ENCODE assay signal across 8 cellular contexts in the genomic region with DNA sequence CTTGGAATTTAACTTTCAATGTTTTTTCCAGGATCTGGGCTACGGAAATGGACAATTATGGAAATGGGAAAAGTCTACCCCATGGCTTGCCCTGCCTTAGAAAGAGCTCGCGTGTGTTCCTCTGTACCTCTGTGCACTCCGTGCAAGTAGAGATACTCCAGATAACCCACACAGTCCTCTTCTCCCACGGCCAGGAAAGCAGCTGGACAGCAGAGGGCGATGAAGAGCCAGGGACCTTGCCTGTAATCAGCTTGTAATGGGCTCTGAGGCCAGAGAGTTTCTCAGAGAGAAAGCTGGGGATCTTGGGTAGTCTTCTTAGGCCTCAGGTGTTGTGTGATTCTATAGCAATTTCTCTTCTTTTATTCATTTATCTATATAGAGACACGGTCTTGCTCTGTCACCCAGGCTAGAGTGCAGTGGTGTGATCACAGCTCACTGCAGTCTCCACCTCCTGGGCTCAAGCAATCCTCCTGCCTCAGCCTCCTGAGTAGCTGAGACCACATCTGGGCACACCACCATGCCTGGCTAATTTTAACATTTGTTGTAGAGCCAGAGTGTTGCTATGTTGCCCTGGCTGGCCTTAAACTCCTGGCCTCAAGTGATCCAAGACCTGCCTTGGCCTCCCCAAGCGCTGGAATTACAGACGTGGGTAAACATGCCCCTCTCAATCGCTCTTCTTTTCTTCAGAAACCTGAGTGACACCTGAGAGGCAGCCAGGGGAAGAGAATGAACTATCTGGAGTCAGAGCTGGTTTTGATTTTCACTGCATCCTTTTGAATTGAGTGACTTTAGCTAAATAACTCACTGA. TPM values are rescaled to one million over a fixed set of nuclear protein-coding genes. Genes with fewer than 3 reads are reported as not detected.
DNase-seq lines count a peak whose midpoint lies in the region; ATAC-seq and TF ChIP-seq lines count a peak whose summit lies in the region.

No MANE protein-coding gene starts in this region.

- TF ChIP-seq CTCF in colonic mucosa (IDR thresholded peaks at IDR 0.05) (peak; percentile 84), liver (IDR thresholded peaks at IDR 0.05; ENCODE audit: low read depth, low read length, missing input control) (peak; percentile 92)

- peak; percentile 89 to 94 for TF ChIP-seq RAD21 in liver (IDR thresholded peaks at IDR 0.05)

- H3K27ac ChIP-seq in colonic mucosa (no peak overlapping the region), liver (ENCODE audit: low read depth in 1 of 2, low read length in 2 of 2) (no peak overlapping the region)

- H3K4me3 ChIP-seq in colonic mucosa (no peak overlapping the region), liver (ENCODE audit: low read depth in 1 of 3, low read length in 3 of 3) (no peak overlapping the region)

- no peaks in the 10 kb centered on the region for H3K36me3 ChIP-seq in colonic mucosa
- no peaks in the 10 kb centered on the region for H3K36me3 ChIP-seq in liver (ENCODE audit: control insufficient read depth in 4 of 4, insufficient read depth in 3 of 4, low read depth in 1 of 4, low read length in 3 of 4)

- DNase-seq in AML-193 (lab: John Stamatoyannopoulos, UW) (peak; percentile 90 to 92), NCI-H526 (lab: John Stamatoyannopoulos, UW) (peak; percentile 80 to 90), colonic mucosa (peak; percentile 90)
- peak; percentile 78 to 88 for DNase-seq in activated CD4-positive, alpha-beta T cell treated with anti-CD3 and anti-CD28 coated beads for 4 hours
- DNase-seq in stimulated activated CD4-positive, alpha-beta T cell treated with anti-CD3 and anti-CD28 coated beads, TNF-alpha, amount 100 ng/mL, for 24 hours (ENCODE audit: low read depth in 3 of 3): peak; percentile 57 to 83 (median 82)

- H3K4me1 ChIP-seq in colonic mucosa (no peaks in the 10 kb centered on the region), liver (ENCODE audit: control insufficient read depth in 4 of 4, insufficient read depth in 4 of 4, low read length in 3 of 4) (peaks cover 6 to 16% (median 7%) of the 10 kb centered on the region in 4 donors)

- H3K9me3 ChIP-seq in colonic mucosa (no peaks in the 10 kb centered on the region), liver (ENCODE audit: control insufficient read depth in 4 of 4, low read length in 3 of 4) (no peaks in the 10 kb centered on the region)

- intact Hi-C loops in colonic mucosa (cut with DNase I): no loop called here

- H3K9ac ChIP-seq in colonic mucosa (ENCODE audit: low read depth in 2 of 2, low read length in 2 of 2): no peak overlapping the region
- no peak overlapping the region for H3K9ac ChIP-seq in liver (ENCODE audit: low read depth in 1 of 2, low read length in 2 of 2)

- ATAC-seq in HG02798 (IDR thresholded peaks at IDR 0.05; ENCODE audit: poor library complexity, unreplicated experiment) (peak; percentile 34), HG02759 (IDR thresholded peaks at IDR 0.05; ENCODE audit: unreplicated experiment) (no peak)

- 31% methylated on average over 10 of the region's 10 CpGs for WGBS in liver

- H3K27me3 ChIP-seq in colonic mucosa: no peaks in the 10 kb centered on the region
- H3K27me3 ChIP-seq in liver (ENCODE audit: control insufficient read depth in 4 of 4, insufficient read depth in 4 of 4, low read length in 3 of 4): no peaks in the 10 kb centered on the region

TF ChIP-seq in liver, 16 proteins besides CTCF, POLR2A, EP300 and RAD21:
- TF ChIP-seq FOXA2 (IDR thresholded peaks at IDR 0.05) (peak; percentile 12), RXRA (IDR thresholded peaks at IDR 0.05) (peak in 1 of 2 donors; percentile 24)
- TF ChIP-seq, protein P1, sequence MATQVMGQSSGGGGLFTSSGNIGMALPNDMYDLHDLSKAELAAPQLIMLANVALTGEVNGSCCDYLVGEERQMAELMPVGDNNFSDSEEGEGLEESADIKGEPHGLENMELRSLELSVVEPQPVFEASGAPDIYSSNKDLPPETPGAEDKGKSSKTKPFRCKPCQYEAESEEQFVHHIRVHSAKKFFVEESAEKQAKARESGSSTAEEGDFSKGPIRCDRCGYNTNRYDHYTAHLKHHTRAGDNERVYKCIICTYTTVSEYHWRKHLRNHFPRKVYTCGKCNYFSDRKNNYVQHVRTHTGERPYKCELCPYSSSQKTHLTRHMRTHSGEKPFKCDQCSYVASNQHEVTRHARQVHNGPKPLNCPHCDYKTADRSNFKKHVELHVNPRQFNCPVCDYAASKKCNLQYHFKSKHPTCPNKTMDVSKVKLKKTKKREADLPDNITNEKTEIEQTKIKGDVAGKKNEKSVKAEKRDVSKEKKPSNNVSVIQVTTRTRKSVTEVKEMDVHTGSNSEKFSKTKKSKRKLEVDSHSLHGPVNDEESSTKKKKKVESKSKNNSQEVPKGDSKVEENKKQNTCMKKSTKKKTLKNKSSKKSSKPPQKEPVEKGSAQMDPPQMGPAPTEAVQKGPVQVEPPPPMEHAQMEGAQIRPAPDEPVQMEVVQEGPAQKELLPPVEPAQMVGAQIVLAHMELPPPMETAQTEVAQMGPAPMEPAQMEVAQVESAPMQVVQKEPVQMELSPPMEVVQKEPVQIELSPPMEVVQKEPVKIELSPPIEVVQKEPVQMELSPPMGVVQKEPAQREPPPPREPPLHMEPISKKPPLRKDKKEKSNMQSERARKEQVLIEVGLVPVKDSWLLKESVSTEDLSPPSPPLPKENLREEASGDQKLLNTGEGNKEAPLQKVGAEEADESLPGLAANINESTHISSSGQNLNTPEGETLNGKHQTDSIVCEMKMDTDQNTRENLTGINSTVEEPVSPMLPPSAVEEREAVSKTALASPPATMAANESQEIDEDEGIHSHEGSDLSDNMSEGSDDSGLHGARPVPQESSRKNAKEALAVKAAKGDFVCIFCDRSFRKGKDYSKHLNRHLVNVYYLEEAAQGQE (IDR thresholded peaks at IDR 0.05): no peak

RNA-seq across cellular contexts. Expression of a gene that starts 2.3 kb away (rescaled TPM):
- total RNA-seq in colonic mucosa (10 to 100 TPM; 11.4 to 15.3 TPM), liver (10 to 100 TPM in 1 of 2 donors, 1 to 10 TPM in 1; 3.6 to 11.0 TPM)
- polyA plus RNA-seq in liver: 1 to 10 TPM in 1 of 2 donors, under 1 TPM in 1; 0.74 to 2.2 TPM

RNA-seq across cellular contexts. Expression of a gene that starts 5.5 kb away (rescaled TPM):
- total RNA-seq in colonic mucosa (under 1 TPM; 0.03 to 0.12 TPM), liver (under 1 TPM; under 0.01 to 0.05 TPM)
- polyA plus RNA-seq in liver: under 1 TPM in 1 of 2 donors, not detected in 1; 0.01 TPM

RNA-seq across cellular contexts. Expression of a gene that starts 52.3 kb away (rescaled TPM):
- total RNA-seq in colonic mucosa: 10 to 100 TPM; 34.1 to 42.4 TPM
- total RNA-seq in liver: 10 to 100 TPM; 16.9 to 19.5 TPM
- 10 to 100 TPM; 18.5 to 22.2 TPM for polyA plus RNA-seq in liver
